Comparison of ENCODE assay signal across 1 cellular context in the genomic region with DNA sequence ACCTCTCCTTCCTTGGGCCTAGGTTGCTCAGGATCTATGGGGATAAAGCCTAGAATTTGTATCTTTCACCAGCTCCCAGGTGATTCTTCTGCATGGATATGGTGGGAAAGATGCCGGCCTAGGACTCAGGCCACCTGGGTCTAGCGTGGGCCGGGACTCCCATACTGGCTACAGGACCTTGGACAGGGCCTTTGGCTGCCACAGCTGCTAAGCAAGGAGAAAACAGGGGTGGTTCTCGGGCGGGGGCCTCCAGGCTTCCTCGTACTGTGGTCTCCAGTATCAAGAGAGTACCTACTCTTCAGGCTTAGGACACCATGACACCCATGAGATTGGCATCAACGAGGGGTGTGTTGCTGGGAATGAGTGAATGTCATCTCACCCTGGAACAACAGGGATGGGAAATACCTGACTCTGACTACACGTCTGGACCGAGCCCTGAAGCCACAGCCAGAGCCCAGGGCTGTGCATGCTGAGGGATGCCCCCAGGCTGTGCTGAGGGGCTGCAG.
A peak's percentile ranks its signal among the peaks of the same experiment; 100 is the strongest.
TF ChIP-seq lines count a peak whose summit lies in the region.

No MANE protein-coding gene starts in this region.

TF ChIP-seq in HepG2, 621 proteins besides CTCF, POLR2A, EP300 and RAD21:
- TF ChIP-seq, protein P1, sequence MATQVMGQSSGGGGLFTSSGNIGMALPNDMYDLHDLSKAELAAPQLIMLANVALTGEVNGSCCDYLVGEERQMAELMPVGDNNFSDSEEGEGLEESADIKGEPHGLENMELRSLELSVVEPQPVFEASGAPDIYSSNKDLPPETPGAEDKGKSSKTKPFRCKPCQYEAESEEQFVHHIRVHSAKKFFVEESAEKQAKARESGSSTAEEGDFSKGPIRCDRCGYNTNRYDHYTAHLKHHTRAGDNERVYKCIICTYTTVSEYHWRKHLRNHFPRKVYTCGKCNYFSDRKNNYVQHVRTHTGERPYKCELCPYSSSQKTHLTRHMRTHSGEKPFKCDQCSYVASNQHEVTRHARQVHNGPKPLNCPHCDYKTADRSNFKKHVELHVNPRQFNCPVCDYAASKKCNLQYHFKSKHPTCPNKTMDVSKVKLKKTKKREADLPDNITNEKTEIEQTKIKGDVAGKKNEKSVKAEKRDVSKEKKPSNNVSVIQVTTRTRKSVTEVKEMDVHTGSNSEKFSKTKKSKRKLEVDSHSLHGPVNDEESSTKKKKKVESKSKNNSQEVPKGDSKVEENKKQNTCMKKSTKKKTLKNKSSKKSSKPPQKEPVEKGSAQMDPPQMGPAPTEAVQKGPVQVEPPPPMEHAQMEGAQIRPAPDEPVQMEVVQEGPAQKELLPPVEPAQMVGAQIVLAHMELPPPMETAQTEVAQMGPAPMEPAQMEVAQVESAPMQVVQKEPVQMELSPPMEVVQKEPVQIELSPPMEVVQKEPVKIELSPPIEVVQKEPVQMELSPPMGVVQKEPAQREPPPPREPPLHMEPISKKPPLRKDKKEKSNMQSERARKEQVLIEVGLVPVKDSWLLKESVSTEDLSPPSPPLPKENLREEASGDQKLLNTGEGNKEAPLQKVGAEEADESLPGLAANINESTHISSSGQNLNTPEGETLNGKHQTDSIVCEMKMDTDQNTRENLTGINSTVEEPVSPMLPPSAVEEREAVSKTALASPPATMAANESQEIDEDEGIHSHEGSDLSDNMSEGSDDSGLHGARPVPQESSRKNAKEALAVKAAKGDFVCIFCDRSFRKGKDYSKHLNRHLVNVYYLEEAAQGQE (IDR thresholded peaks at IDR 0.05; ENCODE audit: borderline replicate concordance in 1 of 2, low read depth in 1 of 2, low read length in 2 of 2), result peak; percentile 43 to 87
- TF ChIP-seq, protein P2, sequence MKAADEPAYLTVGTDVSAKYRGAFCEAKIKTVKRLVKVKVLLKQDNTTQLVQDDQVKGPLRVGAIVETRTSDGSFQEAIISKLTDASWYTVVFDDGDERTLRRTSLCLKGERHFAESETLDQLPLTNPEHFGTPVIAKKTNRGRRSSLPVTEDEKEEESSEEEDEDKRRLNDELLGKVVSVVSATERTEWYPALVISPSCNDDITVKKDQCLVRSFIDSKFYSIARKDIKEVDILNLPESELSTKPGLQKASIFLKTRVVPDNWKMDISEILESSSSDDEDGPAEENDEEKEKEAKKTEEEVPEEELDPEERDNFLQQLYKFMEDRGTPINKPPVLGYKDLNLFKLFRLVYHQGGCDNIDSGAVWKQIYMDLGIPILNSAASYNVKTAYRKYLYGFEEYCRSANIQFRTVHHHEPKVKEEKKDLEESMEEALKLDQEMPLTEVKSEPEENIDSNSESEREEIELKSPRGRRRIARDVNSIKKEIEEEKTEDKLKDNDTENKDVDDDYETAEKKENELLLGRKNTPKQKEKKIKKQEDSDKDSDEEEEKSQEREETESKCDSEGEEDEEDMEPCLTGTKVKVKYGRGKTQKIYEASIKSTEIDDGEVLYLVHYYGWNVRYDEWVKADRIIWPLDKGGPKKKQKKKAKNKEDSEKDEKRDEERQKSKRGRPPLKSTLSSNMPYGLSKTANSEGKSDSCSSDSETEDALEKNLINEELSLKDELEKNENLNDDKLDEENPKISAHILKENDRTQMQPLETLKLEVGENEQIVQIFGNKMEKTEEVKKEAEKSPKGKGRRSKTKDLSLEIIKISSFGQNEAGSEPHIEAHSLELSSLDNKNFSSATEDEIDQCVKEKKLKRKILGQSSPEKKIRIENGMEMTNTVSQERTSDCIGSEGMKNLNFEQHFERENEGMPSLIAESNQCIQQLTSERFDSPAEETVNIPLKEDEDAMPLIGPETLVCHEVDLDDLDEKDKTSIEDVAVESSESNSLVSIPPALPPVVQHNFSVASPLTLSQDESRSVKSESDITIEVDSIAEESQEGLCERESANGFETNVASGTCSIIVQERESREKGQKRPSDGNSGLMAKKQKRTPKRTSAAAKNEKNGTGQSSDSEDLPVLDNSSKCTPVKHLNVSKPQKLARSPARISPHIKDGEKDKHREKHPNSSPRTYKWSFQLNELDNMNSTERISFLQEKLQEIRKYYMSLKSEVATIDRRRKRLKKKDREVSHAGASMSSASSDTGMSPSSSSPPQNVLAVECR (CRISPR knock-in tag; IDR thresholded peaks at IDR 0.05; ENCODE audit: borderline replicate concordance), result no peak
- TF ChIP-seq MIER2 (CRISPR knock-in tag; IDR thresholded peaks at IDR 0.05), result peak; percentile 69; the same call in 1 of the 2 replicates
